8 cellular contexts compared by ENCODE assay signal in the genomic region with DNA sequence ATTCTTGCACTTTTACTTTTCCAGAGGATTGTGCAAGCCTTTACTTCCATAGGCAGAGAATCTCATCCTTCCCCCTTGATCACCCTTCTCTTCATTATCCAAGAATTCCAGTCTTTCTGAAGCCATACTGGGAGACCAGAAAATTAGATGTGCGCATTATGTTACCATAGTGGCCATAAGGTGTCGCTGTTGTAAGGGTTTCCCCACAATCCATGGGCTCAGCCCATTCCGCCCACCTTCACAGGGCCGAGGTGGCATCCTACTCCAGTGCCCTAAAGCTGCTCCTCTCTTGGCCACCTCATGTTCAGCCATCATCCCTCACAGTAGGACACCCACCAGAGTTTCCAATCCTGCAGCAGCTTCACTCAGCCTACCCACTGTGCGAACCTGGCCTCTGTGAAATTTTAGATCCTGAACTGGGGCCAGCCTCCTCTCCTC. TPM values are rescaled to one million over a fixed set of nuclear protein-coding genes. Genes with fewer than 3 reads are reported as not detected.
DNase-seq lines count a peak whose midpoint lies in the region; ATAC-seq and TF ChIP-seq lines count a peak whose summit lies in the region.

No MANE protein-coding gene starts in this region.

- no peak for DNase-seq in AG09309 (ENCODE audit: low read depth)
- DNase-seq in Panc1 (ENCODE audit: low read depth, low spot score): no peak
- DNase-seq in choroid plexus epithelial cell (ENCODE audit: low read depth): peak; percentile 63
- DNase-seq in mesenchymal stem cell: peak; percentile 64
- DNase-seq in vagina (ENCODE audit: extremely low spot score in 2 of 2): no peak

- CTCF ChIA-PET in Panc1 (lab: Charles Lee): no interaction called here

- H3K4me3 ChIP-seq in AG09309 (ENCODE audit: control insufficient read depth, low read depth, low read length) (no peak overlapping the region), GM12875 (ENCODE audit: low read depth, low read length) (no peak overlapping the region), Panc1 (ENCODE audit: low read depth in 2 of 2, low read length in 2 of 2) (no peak overlapping the region), choroid plexus epithelial cell (ENCODE audit: low read depth, low read length) (no peak overlapping the region), mesenchymal stem cell (ENCODE audit: insufficient read depth in 1 of 2, low read depth in 1 of 2, low read length in 2 of 2) (no peak overlapping the region), vagina (no peak overlapping the region)

- H2BK15ac ChIP-seq in mesenchymal stem cell (ENCODE audit: low read depth, poor library complexity, severe bottlenecking): no peak overlapping the region

- H3K9me3 ChIP-seq in Panc1 (ENCODE audit: control insufficient read depth, insufficient read depth, low read depth, low read length) (no peaks in the 10 kb centered on the region), mesenchymal stem cell (ENCODE audit: control insufficient read depth, low read length) (no peaks in the 10 kb centered on the region), vagina (no peaks in the 10 kb centered on the region)

- no peak overlapping the region for H3K9ac ChIP-seq in mesenchymal stem cell (ENCODE audit: low read length)

- TF ChIP-seq CTCF in AG09309 (IDR thresholded peaks at IDR 0.05; ENCODE audit: control insufficient read depth, insufficient read depth, low read depth, low read length, missing control alignments): peak; percentile 58
- TF ChIP-seq CTCF in GM12875 (IDR thresholded peaks at IDR 0.05; ENCODE audit: borderline replicate concordance, insufficient read depth, low read depth, low read length): peak; percentile 67
- peak; percentile 86 for TF ChIP-seq CTCF in Panc1 (IDR thresholded peaks at IDR 0.05)
- peak; percentile 81 for TF ChIP-seq CTCF in choroid plexus epithelial cell (conservative IDR thresholded peaks at IDR 0.05; ENCODE audit: low read depth, low read length)
- peak in 2 of 3 experiments; percentile 43 to 60 for TF ChIP-seq CTCF in vagina (IDR thresholded peaks at IDR 0.05)

- H3K27me3 ChIP-seq in Panc1 (ENCODE audit: control insufficient read depth, insufficient read depth, low read length) (no peaks in the 10 kb centered on the region), mesenchymal stem cell (ENCODE audit: control insufficient read depth in 1 of 2, insufficient read depth in 1 of 2, low read length in 2 of 2) (no peaks in the 10 kb centered on the region), vagina (no peaks in the 10 kb centered on the region)

- WGBS in mesenchymal stem cell: 63% methylated on average over 5 of the region's 5 CpGs

- H3K36me3 ChIP-seq in Panc1 (ENCODE audit: control insufficient read depth, insufficient read depth, low read length) (peaks cover 19% of the 10 kb centered on the region), mesenchymal stem cell (ENCODE audit: control insufficient read depth in 1 of 2, insufficient read depth in 2 of 2, low read depth in 1 of 2, low read length in 2 of 2) (peaks cover 46 to 81% of the 10 kb centered on the region in 2 experiments), vagina (peaks cover 0 to 8% of the 10 kb centered on the region in 2 donors)

- no peak overlapping the region for H4K91ac ChIP-seq in mesenchymal stem cell (ENCODE audit: low read length)

- H3K18ac ChIP-seq in mesenchymal stem cell (ENCODE audit: low read depth in 1 of 2, low read length in 2 of 2): peak overlapping the region in 1 of 2 experiments; percentile 18

- POLR2A ChIA-PET in Panc1 (lab: Charles Lee): no interaction called here

- no peak overlapping the region for H2AK5ac ChIP-seq in mesenchymal stem cell (ENCODE audit: low read length, severe bottlenecking)

- no peak overlapping the region for H2BK5ac ChIP-seq in mesenchymal stem cell (ENCODE audit: low read depth, low read length, poor library complexity, severe bottlenecking)

- peaks cover 3% of the 10 kb centered on the region; the same call in 1 of the 2 replicates for H3K4me1 ChIP-seq in Panc1 (ENCODE audit: control insufficient read depth, insufficient read depth, low read length)
- H3K4me1 ChIP-seq in mesenchymal stem cell (ENCODE audit: control insufficient read depth, insufficient read depth, low read depth, low read length): peaks cover 12% of the 10 kb centered on the region
- peaks cover 32% of the 10 kb centered on the region for H3K4me1 ChIP-seq in vagina

- no peak overlapping the region for H3K23ac ChIP-seq in mesenchymal stem cell (ENCODE audit: low read length in 2 of 2)

- no peak overlapping the region for H2BK12ac ChIP-seq in mesenchymal stem cell (ENCODE audit: low read length in 2 of 2)

- no TSS peak for BruUV-seq in Panc1 (replicated peaks; lab: Mats Ljungman, UMichigan)

- in situ Hi-C loops in Panc1 (cut with HindIII; ENCODE audit: low pct_unique_long_range_greater_than_20kb, low sequenced_read_pairs): no loop called here

- no peak for TF ChIP-seq POLR2A in vagina (IDR thresholded peaks at IDR 0.05)

- no peak overlapping the region for H2AFZ ChIP-seq in mesenchymal stem cell (ENCODE audit: low read depth, low read length)

- no peak overlapping the region for H3K4me2 ChIP-seq in mesenchymal stem cell (ENCODE audit: low read length, poor library complexity, severe bottlenecking)

- no peak overlapping the region for H3K14ac ChIP-seq in mesenchymal stem cell (ENCODE audit: low read length in 2 of 2)

- H3K4ac ChIP-seq in mesenchymal stem cell (ENCODE audit: low read depth in 1 of 2, low read length in 2 of 2): no peak overlapping the region

- ATAC-seq in Panc1 (peak; percentile 80), GM21786 (IDR thresholded peaks at IDR 0.05; ENCODE audit: unreplicated experiment) (no peak), HG02884 (IDR thresholded peaks at IDR 0.05; ENCODE audit: unreplicated experiment) (no peak)

- H3K27ac ChIP-seq in Panc1 (ENCODE audit: low read length) (no peak overlapping the region), mesenchymal stem cell (ENCODE audit: low read length, poor library complexity, severe bottlenecking) (no peak overlapping the region), vagina (peak overlapping the region; percentile 59)

- peaks cover 34% of the 10 kb centered on the region for H3K79me1 ChIP-seq in mesenchymal stem cell (replicated peaks; ENCODE audit: low read length, poor library complexity, severe bottlenecking)

- no peak overlapping the region for H4K8ac ChIP-seq in mesenchymal stem cell (ENCODE audit: low read length)

- H2BK120ac ChIP-seq in mesenchymal stem cell (ENCODE audit: low read depth, low read length): no peak overlapping the region

- intact Hi-C loops in Panc1 (cut with micrococcal nuclease; ENCODE audit: unreplicated experiment): loop anchor here (5.0 to 10.0 kb wide), 2 partner anchors 65 to 272 kb away; no protein-coding TSS in a partner anchor
- intact Hi-C loops in vagina (cut with DNase I): loop anchor here (10.0 kb wide), 1 partner anchor 65 kb away; no protein-coding TSS in a partner anchor

RNA-seq across cellular contexts. Expression of a gene that starts 35.0 kb away (rescaled TPM):
- total RNA-seq in Panc1 (2021; ENCODE audit: unreplicated experiment): 178 TPM
- polyA plus RNA-seq in Panc1 (2012; ENCODE audit: insufficient read length): 168 TPM
- 28.4 TPM for polyA plus RNA-seq in mesenchymal stem cell (2013, experiment 1 of 2)
- polyA plus RNA-seq in mesenchymal stem cell (2013, experiment 2 of 2): 29.4 TPM
- 110 TPM for total RNA-seq in vagina

RNA-seq across cellular contexts. Expression of a gene that starts 37.1 kb away (rescaled TPM):
- total RNA-seq in Panc1 (2021; ENCODE audit: unreplicated experiment) (360 TPM), vagina (170 TPM)
- 283 TPM for polyA plus RNA-seq in Panc1 (2012; ENCODE audit: insufficient read length)
- polyA plus RNA-seq in mesenchymal stem cell (2013, experiment 1 of 2): 560 TPM
- polyA plus RNA-seq in mesenchymal stem cell (2013, experiment 2 of 2): 524 TPM

Comparison
In these comparisons a context has a peak if more than half of its experiments do, and no peak if none do; other contexts are left out.
1. DNase-seq: peak in choroid plexus epithelial cell (single experiment) and mesenchymal stem cell (single experiment); none in AG09309 (single experiment), Panc1 (single experiment) and vagina (0 of 2).
2. Peak in every context shown above with its lines, with median percentiles within 50 percentile points of each other: CTCF ChIP-seq.